In genomic region chr17:59154721-59155438, GRCh38 we compare ENCODE assay signal across 1 cellular context.
TF ChIP-seq lines count a peak whose summit lies in the region.

Gene SKA2, minus strand, starts transcription at chr17:59155186. Its CDS starts 23 bp downstream, at chr17:59155163.

TF ChIP-seq in HepG2, 621 proteins besides CTCF, POLR2A, EP300 and RAD21 (continued from another document and continues in another):
- TF ChIP-seq, protein P1, sequence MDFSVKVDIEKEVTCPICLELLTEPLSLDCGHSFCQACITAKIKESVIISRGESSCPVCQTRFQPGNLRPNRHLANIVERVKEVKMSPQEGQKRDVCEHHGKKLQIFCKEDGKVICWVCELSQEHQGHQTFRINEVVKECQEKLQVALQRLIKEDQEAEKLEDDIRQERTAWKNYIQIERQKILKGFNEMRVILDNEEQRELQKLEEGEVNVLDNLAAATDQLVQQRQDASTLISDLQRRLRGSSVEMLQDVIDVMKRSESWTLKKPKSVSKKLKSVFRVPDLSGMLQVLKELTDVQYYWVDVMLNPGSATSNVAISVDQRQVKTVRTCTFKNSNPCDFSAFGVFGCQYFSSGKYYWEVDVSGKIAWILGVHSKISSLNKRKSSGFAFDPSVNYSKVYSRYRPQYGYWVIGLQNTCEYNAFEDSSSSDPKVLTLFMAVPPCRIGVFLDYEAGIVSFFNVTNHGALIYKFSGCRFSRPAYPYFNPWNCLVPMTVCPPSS (IDR thresholded peaks at IDR 0.05): no peak
- TF ChIP-seq NCOA5 (CRISPR knock-in tag; IDR thresholded peaks at IDR 0.05): no peak
- TF ChIP-seq IRF9 (CRISPR knock-in tag; IDR thresholded peaks at IDR 0.05; ENCODE audit: borderline replicate concordance): no peak
- no peak for TF ChIP-seq ZSCAN22 (CRISPR knock-in tag; IDR thresholded peaks at IDR 0.05)
- TF ChIP-seq SP140L (CRISPR knock-in tag; IDR thresholded peaks at IDR 0.05; ENCODE audit: borderline replicate concordance): peak; percentile 67; the same call in 1 of the 2 replicates
- TF ChIP-seq, protein P2, sequence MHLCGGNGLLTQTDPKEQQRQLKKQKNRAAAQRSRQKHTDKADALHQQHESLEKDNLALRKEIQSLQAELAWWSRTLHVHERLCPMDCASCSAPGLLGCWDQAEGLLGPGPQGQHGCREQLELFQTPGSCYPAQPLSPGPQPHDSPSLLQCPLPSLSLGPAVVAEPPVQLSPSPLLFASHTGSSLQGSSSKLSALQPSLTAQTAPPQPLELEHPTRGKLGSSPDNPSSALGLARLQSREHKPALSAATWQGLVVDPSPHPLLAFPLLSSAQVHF (CRISPR knock-in tag; IDR thresholded peaks at IDR 0.05): peak; percentile 7; the same call in 1 of the 2 replicates
- peak; percentile 82 for TF ChIP-seq PITX1 (CRISPR knock-in tag; IDR thresholded peaks at IDR 0.05)
- TF ChIP-seq HNRNPL (IDR thresholded peaks at IDR 0.05; ENCODE audit: low read depth, low read length): peak; percentile 53; the same call in 1 of the 2 replicates
- TF ChIP-seq RFX1 (IDR thresholded peaks at IDR 0.05): no peak
- TF ChIP-seq, protein P3, sequence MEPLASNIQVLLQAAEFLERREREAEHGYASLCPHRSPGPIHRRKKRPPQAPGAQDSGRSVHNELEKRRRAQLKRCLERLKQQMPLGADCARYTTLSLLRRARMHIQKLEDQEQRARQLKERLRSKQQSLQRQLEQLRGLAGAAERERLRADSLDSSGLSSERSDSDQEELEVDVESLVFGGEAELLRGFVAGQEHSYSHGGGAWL (CRISPR knock-in tag; IDR thresholded peaks at IDR 0.05): peak; percentile 20; the same call in 1 of the 2 replicates
- TF ChIP-seq REPIN1 (CRISPR knock-in tag; IDR thresholded peaks at IDR 0.05; ENCODE audit: borderline replicate concordance, low read depth): peak; percentile 14; the same call in 1 of the 2 replicates
- TF ChIP-seq ZNF841 (CRISPR knock-in tag; IDR thresholded peaks at IDR 0.05; ENCODE audit: borderline replicate concordance): no peak
- TF ChIP-seq ZNF550 (CRISPR knock-in tag; IDR thresholded peaks at IDR 0.05; ENCODE audit: borderline replicate concordance): no peak
- TF ChIP-seq YEATS4 (CRISPR knock-in tag; IDR thresholded peaks at IDR 0.05; ENCODE audit: borderline replicate concordance): no peak
- no peak for TF ChIP-seq TBL1XR1 (IDR thresholded peaks at IDR 0.05; ENCODE audit: borderline replicate concordance, low read length, partially characterized antibody)
- TF ChIP-seq ZNF205 (CRISPR knock-in tag; IDR thresholded peaks at IDR 0.05): peak; percentile 50
- no peak for TF ChIP-seq ZFYVE20 (CRISPR knock-in tag; IDR thresholded peaks at IDR 0.05; ENCODE audit: borderline replicate concordance, low read depth)
- TF ChIP-seq ZNF660 (CRISPR knock-in tag; IDR thresholded peaks at IDR 0.05; ENCODE audit: borderline replicate concordance, low read depth): no peak; the same call in 1 of the 2 replicates
- no peak for TF ChIP-seq ZNF558 (CRISPR knock-in tag; IDR thresholded peaks at IDR 0.05; ENCODE audit: borderline replicate concordance)
- TF ChIP-seq MED13 (CRISPR knock-in tag; IDR thresholded peaks at IDR 0.05): no peak; the same call in 1 of the 2 replicates
- no peak for TF ChIP-seq ZNF691 (CRISPR knock-in tag; IDR thresholded peaks at IDR 0.05; ENCODE audit: borderline replicate concordance, low read depth)
- TF ChIP-seq ZNF263 (CRISPR knock-in tag; IDR thresholded peaks at IDR 0.05): no peak; the same call in 1 of the 2 replicates
- no peak for TF ChIP-seq SKIL (CRISPR knock-in tag; IDR thresholded peaks at IDR 0.05; ENCODE audit: borderline replicate concordance)
- peak; percentile 76 for TF ChIP-seq SALL1 (CRISPR knock-in tag; IDR thresholded peaks at IDR 0.05)
- TF ChIP-seq ZNF615 (CRISPR knock-in tag; IDR thresholded peaks at IDR 0.05; ENCODE audit: borderline replicate concordance): peak; percentile 30; the same call in 1 of the 2 replicates
- TF ChIP-seq ZNF792 (CRISPR knock-in tag; IDR thresholded peaks at IDR 0.05): peak; percentile 55
- no peak for TF ChIP-seq CCAR2 (optimal IDR thresholded peaks at IDR 0.05; ENCODE audit: low read depth, low read length)
- TF ChIP-seq ZNF382 (CRISPR knock-in tag; IDR thresholded peaks at IDR 0.05; ENCODE audit: borderline replicate concordance): no peak
- no peak for TF ChIP-seq HNRNPH1 (optimal IDR thresholded peaks at IDR 0.05; ENCODE audit: low read depth, low read length)
- TF ChIP-seq POLR2AphosphoS2 (IDR thresholded peaks at IDR 0.05; ENCODE audit: low read depth, low read length): no peak
- TF ChIP-seq ZSCAN29 (CRISPR knock-in tag; conservative IDR thresholded peaks at IDR 0.05): no peak
- TF ChIP-seq ZNF329 (CRISPR knock-in tag; IDR thresholded peaks at IDR 0.05; ENCODE audit: low read depth): peak; percentile 78; the same call in 1 of the 2 replicates
- no peak for TF ChIP-seq GLMP (CRISPR knock-in tag; IDR thresholded peaks at IDR 0.05; ENCODE audit: borderline replicate concordance)
- peak; percentile 53 for TF ChIP-seq FOXC1 (CRISPR knock-in tag; IDR thresholded peaks at IDR 0.05; ENCODE audit: borderline replicate concordance)
- TF ChIP-seq SP1 (IDR thresholded peaks at IDR 0.05): peak; percentile 93
- peak; percentile 100 for TF ChIP-seq SP1 (CRISPR knock-in tag; IDR thresholded peaks at IDR 0.05)
- peak; percentile 16; the same call in 1 of the 2 replicates for TF ChIP-seq MAFF (IDR thresholded peaks at IDR 0.05; ENCODE audit: low read depth, low read length)
- no peak for TF ChIP-seq ZNF121 (CRISPR knock-in tag; IDR thresholded peaks at IDR 0.05)
- TF ChIP-seq, protein P4, sequence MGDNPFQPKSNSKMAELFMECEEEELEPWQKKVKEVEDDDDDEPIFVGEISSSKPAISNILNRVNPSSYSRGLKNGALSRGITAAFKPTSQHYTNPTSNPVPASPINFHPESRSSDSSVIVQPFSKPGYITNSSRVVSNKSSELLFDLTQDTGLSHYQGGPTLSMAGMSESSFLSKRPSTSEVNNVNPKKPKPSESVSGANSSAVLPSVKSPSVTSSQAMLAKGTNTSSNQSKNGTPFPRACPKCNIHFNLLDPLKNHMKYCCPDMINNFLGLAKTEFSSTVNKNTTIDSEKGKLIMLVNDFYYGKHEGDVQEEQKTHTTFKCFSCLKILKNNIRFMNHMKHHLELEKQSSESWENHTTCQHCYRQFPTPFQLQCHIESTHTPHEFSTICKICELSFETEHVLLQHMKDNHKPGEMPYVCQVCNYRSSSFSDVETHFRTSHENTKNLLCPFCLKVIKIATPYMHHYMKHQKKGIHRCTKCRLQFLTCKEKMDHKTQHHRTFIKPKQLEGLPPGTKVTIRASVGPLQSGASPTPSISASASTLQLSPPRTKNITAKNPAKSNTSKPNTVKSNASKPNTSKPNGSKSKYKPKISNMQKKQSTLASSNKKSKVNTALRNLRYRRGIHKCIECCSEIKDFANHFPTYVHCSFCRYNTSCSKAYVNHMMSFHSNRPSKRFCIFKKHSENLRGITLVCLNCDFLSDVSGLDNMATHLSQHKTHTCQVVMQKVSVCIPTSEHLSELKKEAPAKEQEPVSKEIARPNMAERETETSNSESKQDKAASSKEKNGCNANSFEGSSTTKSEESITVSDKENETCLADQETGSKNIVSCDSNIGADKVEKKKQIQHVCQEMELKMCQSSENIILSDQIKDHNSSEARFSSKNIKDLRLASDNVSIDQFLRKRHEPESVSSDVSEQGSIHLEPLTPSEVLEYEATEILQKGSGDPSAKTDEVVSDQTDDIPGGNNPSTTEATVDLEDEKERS (CRISPR knock-in tag; IDR thresholded peaks at IDR 0.05): 0 out of 2 replicates have a peak, but pooled peaks have one; percentile 17
- no peak for TF ChIP-seq NR1H2 (CRISPR knock-in tag; IDR thresholded peaks at IDR 0.05; ENCODE audit: borderline replicate concordance, low read depth)
- TF ChIP-seq TARDBP (CRISPR knock-in tag; IDR thresholded peaks at IDR 0.05): peak; percentile 69
- TF ChIP-seq ZMAT3 (CRISPR knock-in tag; conservative IDR thresholded peaks at IDR 0.05): no peak; the same call in 1 of the 2 replicates
- TF ChIP-seq PRPF4 (IDR thresholded peaks at IDR 0.05; ENCODE audit: low read depth, low read length, poor library complexity, severe bottlenecking): no peak
- TF ChIP-seq, protein P5, sequence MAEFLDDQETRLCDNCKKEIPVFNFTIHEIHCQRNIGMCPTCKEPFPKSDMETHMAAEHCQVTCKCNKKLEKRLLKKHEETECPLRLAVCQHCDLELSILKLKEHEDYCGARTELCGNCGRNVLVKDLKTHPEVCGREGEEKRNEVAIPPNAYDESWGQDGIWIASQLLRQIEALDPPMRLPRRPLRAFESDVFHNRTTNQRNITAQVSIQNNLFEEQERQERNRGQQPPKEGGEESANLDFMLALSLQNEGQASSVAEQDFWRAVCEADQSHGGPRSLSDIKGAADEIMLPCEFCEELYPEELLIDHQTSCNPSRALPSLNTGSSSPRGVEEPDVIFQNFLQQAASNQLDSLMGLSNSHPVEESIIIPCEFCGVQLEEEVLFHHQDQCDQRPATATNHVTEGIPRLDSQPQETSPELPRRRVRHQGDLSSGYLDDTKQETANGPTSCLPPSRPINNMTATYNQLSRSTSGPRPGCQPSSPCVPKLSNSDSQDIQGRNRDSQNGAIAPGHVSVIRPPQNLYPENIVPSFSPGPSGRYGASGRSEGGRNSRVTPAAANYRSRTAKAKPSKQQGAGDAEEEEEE (CRISPR knock-in tag; IDR thresholded peaks at IDR 0.05; ENCODE audit: borderline replicate concordance): no peak
- no peak for TF ChIP-seq ZNF740 (CRISPR knock-in tag; IDR thresholded peaks at IDR 0.05)
- no peak for TF ChIP-seq TERF1 (CRISPR knock-in tag; IDR thresholded peaks at IDR 0.05)
